ENCODE assay signal across 19 cellular contexts in genomic region chr1:111987502-111987901, GRCh38. TPM values are rescaled to one million over a fixed set of nuclear protein-coding genes. Genes with fewer than 3 reads are reported as not detected.
DNase-seq lines count a peak whose midpoint lies in the region; ATAC-seq, FAIRE-seq and TF ChIP-seq lines count a peak whose summit lies in the region.
"Had no signal": no experiment of that assay in that cellular context is flagged by ENCODE, and none has a peak within 500 bp of the region (broad histone marks: within the 10 kb centered on the region; RNA-seq: fewer than 3 reads in every experiment).

No MANE protein-coding gene starts in this region.

- intact Hi-C loops in heart right ventricle (cut with DNase I), result loop anchor here in 4 of 10 donors (5.0 to 10.0 kb wide), 4 partner anchors 63 to 185 kb away; no protein-coding TSS in a partner anchor
- intact Hi-C loops in kidney (cut with DNase I), result no loop called here

- peak overlapping the region; percentile 11 for H3K4me3 Mint-ChIP-seq in type B pancreatic cell

- TF ChIP-seq CTCF in heart right ventricle (IDR thresholded peaks at IDR 0.05) (no peak), neural cell (IDR thresholded peaks at IDR 0.05; ENCODE audit: poor library complexity, severe bottlenecking) (no peak), type B pancreatic cell (conservative IDR thresholded peaks at IDR 0.05) (no peak), kidney (IDR thresholded peaks at IDR 0.05; ENCODE audit: borderline replicate concordance, extremely low read depth, insufficient read depth) (no peak)

- no peak overlapping the region for H3K27ac Mint-ChIP-seq in type B pancreatic cell
- H3K27ac Mint-ChIP-seq: CD4-positive, alpha-beta memory T cell had no signal

- no peak for TF ChIP-seq EP300 in neural cell (conservative IDR thresholded peaks at IDR 0.05; ENCODE audit: poor library complexity, severe bottlenecking)

- no peak for FAIRE-seq in kidney (lab: Jason Lieb, UNC)

- H3K27me3 ChIP-seq in heart right ventricle, result peaks cover 0 to 55% (median 10%) of the 10 kb centered on the region in 7 donors
- H3K27me3 ChIP-seq in neural cell (ENCODE audit: insufficient read depth, low read depth, low read length), result peaks cover 38% of the 10 kb centered on the region

- no peak for TF ChIP-seq RAD21 in neural cell (conservative IDR thresholded peaks at IDR 0.05)

- H3K4me3 ChIP-seq in heart right ventricle, result peak overlapping the region in 2 of 10 donors; percentile 60 to 65
- peak overlapping the region; percentile 86 for H3K4me3 ChIP-seq in neural cell (ENCODE audit: low read length)
- H3K4me3 ChIP-seq in kidney (ENCODE audit: low read length in 2 of 2), result no peak overlapping the region

- H3K4me1 Mint-ChIP-seq in type B pancreatic cell (ENCODE audit: unreplicated experiment), result no peaks in the 10 kb centered on the region

- H3K9me3 ChIP-seq in heart right ventricle (no peaks in the 10 kb centered on the region), neural cell (ENCODE audit: low read length) (no peaks in the 10 kb centered on the region), kidney (ENCODE audit: control insufficient read depth in 1 of 2, low read length in 2 of 2) (no peaks in the 10 kb centered on the region)
- H3K9me3 ChIP-seq: BE2C had no signal

- H3K4me2 ChIP-seq in neural cell (ENCODE audit: low read length), result no peak overlapping the region

- no peaks in the 10 kb centered on the region for H3K9me3 Mint-ChIP-seq in type B pancreatic cell

- H3K4me1 ChIP-seq in heart right ventricle (peaks cover 6 to 60% (median 36%) of the 10 kb centered on the region in 9 donors), kidney (ENCODE audit: control insufficient read depth in 1 of 2, insufficient read depth in 1 of 2, low read depth in 1 of 2, low read length in 2 of 2) (peaks cover 7 to 12% of the 10 kb centered on the region in 2 donors)
- H3K4me1 ChIP-seq: BE2C had no signal

- H3K9me2 ChIP-seq in neural cell (ENCODE audit: insufficient read depth, low read length), result no peaks in the 10 kb centered on the region

- no peaks in the 10 kb centered on the region for H3K36me3 Mint-ChIP-seq in type B pancreatic cell
- H3K36me3 Mint-ChIP-seq: CD4-positive, alpha-beta memory T cell had no signal

- H3K36me3 ChIP-seq in heart right ventricle (peaks cover 0 to under 1% (median 0%) of the 10 kb centered on the region in 9 donors), neural cell (ENCODE audit: insufficient read depth, low read length) (no peaks in the 10 kb centered on the region), kidney (ENCODE audit: control insufficient read depth in 1 of 2, insufficient read depth in 2 of 2, low read length in 2 of 2) (no peaks in the 10 kb centered on the region)
- H3K36me3 ChIP-seq: BE2C had no signal

- whole genome bisulfite sequencing in heart right ventricle, 2 donors, result 55 to 57% methylated on average over 4 of the region's 4 CpGs

- H3F3A ChIP-seq in neural cell (ENCODE audit: insufficient read depth, low read length, poor library complexity, severe bottlenecking), result no peaks in the 10 kb centered on the region

- H3K27ac ChIP-seq in heart right ventricle (peak overlapping the region in 9 of 10 donors; percentile 62 to 91 (median 82)), neural cell (ENCODE audit: low read length) (no peak overlapping the region), kidney (ENCODE audit: low read depth in 2 of 2, low read length in 2 of 2) (no peak overlapping the region)

- H4K20me1 ChIP-seq in neural cell (ENCODE audit: insufficient read depth), result no peaks in the 10 kb centered on the region

- DNase-seq in cerebellar cortex (ENCODE audit: low spot score) (peak; percentile 76), heart right ventricle (peak; percentile 50 to 56), type B pancreatic cell (ENCODE audit: extremely low spot score, unreplicated experiment) (no peak), kidney (no peak)
- no peak for DNase-seq in activated CD8-positive, alpha-beta memory T cell treated with anti-CD3 and anti-CD28 coated beads for 24 hours
- no peak for DNase-seq in activated T-cell treated with anti-CD3 and anti-CD28 coated beads, Interleukin-2, amount 50 U/mL, for 48 hours
- DNase-seq: BE2C; CD4-positive, alpha-beta memory T cell; DMS79 treated with DMSO at 0.1 percent for 48 hours; GDM1; H7; KG1; NCI-H1092; NCI-H2107; NCI-H226; NCI-H526 treated with DMSO at 0.1 percent for 48 hours; PC-3 had no signal

- H2AFZ ChIP-seq in neural cell (ENCODE audit: low read depth, low read length), result no peak overlapping the region

- ATAC-seq in heart right ventricle, result peak in 6 of 8 donors; percentile 34 to 70 (median 64)
- ATAC-seq: PC-3 had no signal

- H3K79me2 ChIP-seq in neural cell (replicated peaks; ENCODE audit: insufficient read depth, low read length), result no peaks in the 10 kb centered on the region

- peaks cover 90% of the 10 kb centered on the region for H3K27me3 Mint-ChIP-seq in type B pancreatic cell

- H3K9ac ChIP-seq in neural cell (ENCODE audit: low read length) (no peak overlapping the region), kidney (ENCODE audit: low read length in 2 of 2) (no peak overlapping the region)

TF ChIP-seq in neural cell, 6 proteins besides CTCF, POLR2A, EP300 and RAD21:
- TF ChIP-seq, protein P1, sequence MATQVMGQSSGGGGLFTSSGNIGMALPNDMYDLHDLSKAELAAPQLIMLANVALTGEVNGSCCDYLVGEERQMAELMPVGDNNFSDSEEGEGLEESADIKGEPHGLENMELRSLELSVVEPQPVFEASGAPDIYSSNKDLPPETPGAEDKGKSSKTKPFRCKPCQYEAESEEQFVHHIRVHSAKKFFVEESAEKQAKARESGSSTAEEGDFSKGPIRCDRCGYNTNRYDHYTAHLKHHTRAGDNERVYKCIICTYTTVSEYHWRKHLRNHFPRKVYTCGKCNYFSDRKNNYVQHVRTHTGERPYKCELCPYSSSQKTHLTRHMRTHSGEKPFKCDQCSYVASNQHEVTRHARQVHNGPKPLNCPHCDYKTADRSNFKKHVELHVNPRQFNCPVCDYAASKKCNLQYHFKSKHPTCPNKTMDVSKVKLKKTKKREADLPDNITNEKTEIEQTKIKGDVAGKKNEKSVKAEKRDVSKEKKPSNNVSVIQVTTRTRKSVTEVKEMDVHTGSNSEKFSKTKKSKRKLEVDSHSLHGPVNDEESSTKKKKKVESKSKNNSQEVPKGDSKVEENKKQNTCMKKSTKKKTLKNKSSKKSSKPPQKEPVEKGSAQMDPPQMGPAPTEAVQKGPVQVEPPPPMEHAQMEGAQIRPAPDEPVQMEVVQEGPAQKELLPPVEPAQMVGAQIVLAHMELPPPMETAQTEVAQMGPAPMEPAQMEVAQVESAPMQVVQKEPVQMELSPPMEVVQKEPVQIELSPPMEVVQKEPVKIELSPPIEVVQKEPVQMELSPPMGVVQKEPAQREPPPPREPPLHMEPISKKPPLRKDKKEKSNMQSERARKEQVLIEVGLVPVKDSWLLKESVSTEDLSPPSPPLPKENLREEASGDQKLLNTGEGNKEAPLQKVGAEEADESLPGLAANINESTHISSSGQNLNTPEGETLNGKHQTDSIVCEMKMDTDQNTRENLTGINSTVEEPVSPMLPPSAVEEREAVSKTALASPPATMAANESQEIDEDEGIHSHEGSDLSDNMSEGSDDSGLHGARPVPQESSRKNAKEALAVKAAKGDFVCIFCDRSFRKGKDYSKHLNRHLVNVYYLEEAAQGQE (IDR thresholded peaks at IDR 0.05; ENCODE audit: borderline replicate concordance), result no peak
- TF ChIP-seq EZH2 (IDR thresholded peaks at IDR 0.05; ENCODE audit: borderline replicate concordance, insufficient read depth, low read length, poor library complexity, severe bottlenecking), result no peak
- TF ChIP-seq POLR2AphosphoS5 (IDR thresholded peaks at IDR 0.05), result no peak

RNA-seq across cellular contexts. Expression of gene KCND3, which starts 2.0 kb away (rescaled TPM):
- total RNA-seq in heart right ventricle, result 10 to 100 TPM in 9 of 10 donors, 1 to 10 TPM in 1; 9.9 to 24.7 (median 15.9) TPM
- polyA plus RNA-seq in heart right ventricle, result 1 to 10 TPM; 3.5 to 8.0 TPM
- polyA plus RNA-seq in neural cell, result 7.0 and 7.8 TPM in 2 replicates
- 18.8 and 19.5 TPM in 2 replicates for polyA minus RNA-seq in neural cell
- total RNA-seq in type B pancreatic cell (ENCODE audit: low replicate concordance), result 1.2 and 2.2 TPM in 2 replicates
- 12.6 TPM for total RNA-seq in kidney
- 1.2 TPM for polyA plus RNA-seq in kidney (ENCODE audit: insufficient read depth, low read depth, low replicate concordance)
- total RNA-seq: CD4-positive, alpha-beta memory T cell; M059J; PC-3 had no signal

Comparison
In these comparisons a context has a peak if more than half of its experiments do, and no peak if none do; other contexts are left out.
1. DNase-seq: peak in cerebellar cortex (single experiment) and heart right ventricle (2 of 2); none in type B pancreatic cell (single experiment), activated CD8-positive, alpha-beta memory T cell treated with anti-CD3 and anti-CD28 coated beads for 24 hours (single experiment), activated T-cell treated with anti-CD3 and anti-CD28 coated beads, Interleukin-2, amount 50 U/mL, for 48 hours (0 of 2) and kidney (single experiment).
2. H3K27ac ChIP-seq: peak in heart right ventricle (9 of 10); none in neural cell (single experiment) and kidney (0 of 2).